ENCODE assay signal across 18 cellular contexts in genomic region chr3:128629936-128630335, GRCh38.
"Had no signal": no experiment of that assay in that cellular context is flagged by ENCODE, and none has a peak within 500 bp of the region (broad histone marks: within the 10 kb centered on the region; RNA-seq: fewer than 3 reads in every experiment).

No MANE protein-coding gene starts in this region.

- H3K27me3 Mint-ChIP-seq: naive B cell; stimulated activated memory B cell treated with anti-CD40 and anti-IgM and Interleukin-4, amounts not matched to agents 10 μg/mL and 1 μg/mL and 100 μg/mL, for 72 hours; stimulated activated naive CD8-positive, alpha-beta T cell treated with anti-CD3 and anti-CD28 coated beads, Interleukin-15, Interleukin-2, amounts not matched to agents 100 ng/mL and 50 ng/mL, for 24 hours had no signal

- H3K27ac Mint-ChIP-seq: immature natural killer cell; nephron; stimulated activated memory B cell treated with anti-CD40 and anti-IgM and Interleukin-4, amounts not matched to agents 10 μg/mL and 1 μg/mL and 100 μg/mL, for 72 hours; stimulated activated naive CD8-positive, alpha-beta T cell treated with anti-CD3 and anti-CD28 coated beads, Interleukin-15, Interleukin-2, amounts not matched to agents 100 ng/mL and 50 ng/mL, for 24 hours had no signal

- ATAC-seq: left lung; stimulated activated memory B cell treated with anti-CD40 and anti-IgM and Interleukin-4, amounts not matched to agents 10 μg/mL and 1 μg/mL and 100 μg/mL, for 72 hours had no signal

- H3K4me1 Mint-ChIP-seq: nephron had no signal

- H3K4me3 Mint-ChIP-seq: immature natural killer cell; naive B cell; nephron; stimulated activated memory B cell treated with anti-CD40 and anti-IgM and Interleukin-4, amounts not matched to agents 10 μg/mL and 1 μg/mL and 100 μg/mL, for 72 hours; stimulated activated naive CD8-positive, alpha-beta T cell treated with anti-CD3 and anti-CD28 coated beads, Interleukin-15, Interleukin-2, amounts not matched to agents 100 ng/mL and 50 ng/mL, for 24 hours had no signal

- DNase-seq: central memory CD4-positive, alpha-beta T cell; effector CD8-positive, alpha-beta T cell; esophagus squamous epithelium; foreskin fibroblast; immature natural killer cell; left lung; mesendoderm; naive B cell; posterior cingulate gyrus; small intestine; stimulated activated CD4-positive, alpha-beta T cell treated with anti-CD3 and anti-CD28 coated beads, Interleukin-4, amount 100 ng/mL, for 1 hour; stimulated activated CD8-positive, alpha-beta memory T cell treated with anti-CD3 and anti-CD28 coated beads, Interleukin-4, amount 100 ng/mL, for 48 hours had no signal

- H3K9me3 Mint-ChIP-seq: immature natural killer cell; naive B cell; nephron; stimulated activated memory B cell treated with anti-CD40 and anti-IgM and Interleukin-4, amounts not matched to agents 10 μg/mL and 1 μg/mL and 100 μg/mL, for 72 hours; stimulated activated naive CD8-positive, alpha-beta T cell treated with anti-CD3 and anti-CD28 coated beads, Interleukin-15, Interleukin-2, amounts not matched to agents 100 ng/mL and 50 ng/mL, for 24 hours had no signal

- H3K9me3 ChIP-seq: esophagus squamous epithelium, left lung, tibial nerve had no signal

- H3K27me3 ChIP-seq: dorsolateral prefrontal cortex, esophagus squamous epithelium, left lung, tibial nerve had no signal

- H3K27ac ChIP-seq: coronary artery, dorsolateral prefrontal cortex, esophagus squamous epithelium, tibial nerve had no signal

- H3K4me3 ChIP-seq: coronary artery, dorsolateral prefrontal cortex, esophagus squamous epithelium, left lung, tibial nerve had no signal

- H3K4me1 ChIP-seq: esophagus squamous epithelium had no signal
